ENCODE assay signal across 21 cellular contexts in the genomic region with DNA sequence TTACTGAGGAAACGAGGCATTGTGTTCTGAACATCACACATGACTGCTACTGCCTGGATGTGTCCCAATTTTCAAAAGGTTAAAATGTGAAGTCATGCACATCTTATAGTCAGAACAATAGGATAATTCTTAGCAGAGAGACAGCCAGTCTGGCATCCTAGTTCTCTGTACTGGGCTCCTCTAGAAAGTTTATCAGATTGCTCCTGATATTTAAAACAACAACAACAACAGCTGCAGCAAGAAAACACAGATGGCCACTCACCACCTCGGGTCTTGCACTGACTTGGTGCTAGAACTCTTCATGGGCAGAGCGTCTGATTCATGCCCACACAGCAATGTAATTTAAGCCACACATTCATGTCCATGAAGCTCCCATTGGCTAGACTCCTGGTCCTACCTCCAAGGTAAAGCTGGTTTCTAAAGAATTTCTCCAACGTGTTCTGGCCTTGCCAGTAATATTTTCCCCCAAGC. TPM values are rescaled to one million over a fixed set of nuclear protein-coding genes. Genes with fewer than 3 reads are reported as not detected.
DNase-seq lines count a peak whose midpoint lies in the region; ATAC-seq and TF ChIP-seq lines count a peak whose summit lies in the region.
"Had no signal": no experiment of that assay in that cellular context is flagged by ENCODE, and none has a peak within 500 bp of the region (broad histone marks: within the 10 kb centered on the region; RNA-seq: fewer than 3 reads in every experiment).

No MANE protein-coding gene starts in this region.

- peak; percentile 5 for DNase-seq in activated CD8-positive, alpha-beta memory T cell treated with anti-CD3 and anti-CD28 coated beads, Interleukin-2, amount 10 ng/mL, durations not matched to agents 7 days and 5 days
- DNase-seq in activated CD8-positive, alpha-beta memory T cell treated with anti-CD3 and anti-CD28 coated beads for 24 hours: no peak
- DNase-seq in cardiac fibroblast (ENCODE audit: low read depth in 2 of 2) (peak; percentile 61 to 79), left ventricle myocardium superior (no peak), gastrocnemius medialis (no peak), NCI-H1417 (lab: John Stamatoyannopoulos, UW) (no peak), HAP-1 (ENCODE audit: low spot score in 2 of 2) (no peak), NCI-H2107 (lab: John Stamatoyannopoulos, UW) (no peak)
- DNase-seq: activated CD4-positive, alpha-beta T cell treated with anti-CD3 and anti-CD28 coated beads, Interleukin-2, amount 50 U/mL, for 1 hour; activated naive CD4-positive, alpha-beta T cell treated with anti-CD3 and anti-CD28 coated beads for 36 hours; activated T-cell treated with anti-CD3 and anti-CD28 coated beads for 4 hours; endodermal cell; GOT3; NCI-H1694; NCI-H510A treated with DMSO at 0.1 percent for 48 hours; retina; SIG-M5; stimulated activated CD4-positive, alpha-beta T cell treated with anti-CD3 and anti-CD28 coated beads, Interleukin-15, amount 100 ng/mL, for 24 hours; testis had no signal

- CTCF ChIA-PET in activated CD8-positive, alpha-beta memory T cell treated with anti-CD3 and anti-CD28 coated beads, Interleukin-2, amount 10 ng/mL, durations not matched to agents 7 days and 5 days (lab: Charles Lee): no interaction called here

- intact Hi-C loops in left ventricle myocardium superior (cut with micrococcal nuclease): no loop called here
- intact Hi-C loops in gastrocnemius medialis (cut with DNase I; ENCODE audit: low total_unique reads): no loop called here

- H3K4me3 ChIP-seq in cardiac fibroblast (replicated peaks in 1 of 2; ENCODE audit: low read depth in 2 of 2, low read length in 2 of 2) (no peak overlapping the region), gastrocnemius medialis (no peak overlapping the region), HAP-1 (no peak overlapping the region)
- H3K4me3 ChIP-seq: BLaER1 treated with 17β-estradiol and CSF1 and Interleukin-3, amounts not matched to agents 10 nM and 100 nM; testis had no signal

- ATAC-seq in activated CD8-positive, alpha-beta memory T cell treated with anti-CD3 and anti-CD28 coated beads, Interleukin-2, amount 10 ng/mL, durations not matched to agents 7 days and 5 days: no peak
- ATAC-seq in left ventricle myocardium superior: peak; percentile 65
- ATAC-seq in gastrocnemius medialis: peak in 1 of 2 donors; percentile 47
- ATAC-seq: stimulated activated effector memory CD8-positive, alpha-beta T cell treated with anti-CD3 and anti-CD28 coated beads, Interleukin-12 subunit alpha, Interleukin-12 subunit beta, amount 100 ng/mL, for 72 hours had no signal

- no peaks in the 10 kb centered on the region for H3K9me3 ChIP-seq in gastrocnemius medialis
- H3K9me3 ChIP-seq in HAP-1: no peaks in the 10 kb centered on the region
- H3K9me3 ChIP-seq: testis had no signal

- no peak overlapping the region for H3K27ac Mint-ChIP-seq in activated CD8-positive, alpha-beta memory T cell treated with anti-CD3 and anti-CD28 coated beads, Interleukin-2, amount 10 ng/mL, durations not matched to agents 7 days and 5 days
- H3K27ac Mint-ChIP-seq: activated naive CD4-positive, alpha-beta T cell treated with anti-CD3 and anti-CD28 coated beads for 36 hours; endodermal cell; stimulated activated effector memory CD8-positive, alpha-beta T cell treated with anti-CD3 and anti-CD28 coated beads, Interleukin-12 subunit alpha, Interleukin-12 subunit beta, amount 100 ng/mL, for 72 hours had no signal

- TF ChIP-seq CTCF in cardiac fibroblast (IDR thresholded peaks at IDR 0.05; ENCODE audit: low read depth, low read length) (no peak), gastrocnemius medialis (IDR thresholded peaks at IDR 0.05 in 4 of 5, conservative IDR thresholded peaks at IDR 0.05 in 1 of 5) (no peak)

- H3K36me3 Mint-ChIP-seq in activated CD8-positive, alpha-beta memory T cell treated with anti-CD3 and anti-CD28 coated beads, Interleukin-2, amount 10 ng/mL, durations not matched to agents 7 days and 5 days: peaks cover 7% of the 10 kb centered on the region
- H3K36me3 Mint-ChIP-seq: stimulated activated effector memory CD8-positive, alpha-beta T cell treated with anti-CD3 and anti-CD28 coated beads, Interleukin-12 subunit alpha, Interleukin-12 subunit beta, amount 100 ng/mL, for 72 hours had no signal

- H3K4me1 ChIP-seq in gastrocnemius medialis (peaks cover 0 to 4% of the 10 kb centered on the region in 2 donors), HAP-1 (no peaks in the 10 kb centered on the region)
- H3K4me1 ChIP-seq: testis had no signal

- peak overlapping the region; percentile 9 to 70 (median 28) for H3K27ac ChIP-seq in gastrocnemius medialis
- H3K27ac ChIP-seq: BLaER1 treated with 17β-estradiol and CSF1 and Interleukin-3, amounts not matched to agents 10 nM and 100 nM; testis had no signal

- no peaks in the 10 kb centered on the region for H3K9me3 Mint-ChIP-seq in activated CD8-positive, alpha-beta memory T cell treated with anti-CD3 and anti-CD28 coated beads, Interleukin-2, amount 10 ng/mL, durations not matched to agents 7 days and 5 days (ENCODE audit: low read depth)
- H3K9me3 Mint-ChIP-seq: activated naive CD4-positive, alpha-beta T cell treated with anti-CD3 and anti-CD28 coated beads for 36 hours; stimulated activated effector memory CD8-positive, alpha-beta T cell treated with anti-CD3 and anti-CD28 coated beads, Interleukin-12 subunit alpha, Interleukin-12 subunit beta, amount 100 ng/mL, for 72 hours had no signal

- peaks cover 2% of the 10 kb centered on the region for H3K27me3 Mint-ChIP-seq in activated CD8-positive, alpha-beta memory T cell treated with anti-CD3 and anti-CD28 coated beads, Interleukin-2, amount 10 ng/mL, durations not matched to agents 7 days and 5 days

- in situ Hi-C loops in gastrocnemius medialis (cut with MboI; ENCODE audit: low sequenced_read_pairs in 4 of 4): no loop called here
- in situ Hi-C loops in HAP-1 (cut with MboI; ENCODE audit: low sequenced_read_pairs): no loop called here

- no peak for TF ChIP-seq POLR2A in gastrocnemius medialis (IDR thresholded peaks at IDR 0.05)

- no peaks in the 10 kb centered on the region for H3K27me3 ChIP-seq in gastrocnemius medialis
- no peaks in the 10 kb centered on the region; the same call in 1 of the 2 replicates for H3K27me3 ChIP-seq in HAP-1 (ENCODE audit: low read depth)
- H3K27me3 ChIP-seq: BLaER1 treated with 17β-estradiol and CSF1 and Interleukin-3, amounts not matched to agents 10 nM and 100 nM; testis had no signal

- H3K4me3 Mint-ChIP-seq in activated CD8-positive, alpha-beta memory T cell treated with anti-CD3 and anti-CD28 coated beads, Interleukin-2, amount 10 ng/mL, durations not matched to agents 7 days and 5 days: no peak overlapping the region
- H3K4me3 Mint-ChIP-seq: activated naive CD4-positive, alpha-beta T cell treated with anti-CD3 and anti-CD28 coated beads for 36 hours; endodermal cell; stimulated activated effector memory CD8-positive, alpha-beta T cell treated with anti-CD3 and anti-CD28 coated beads, Interleukin-12 subunit alpha, Interleukin-12 subunit beta, amount 100 ng/mL, for 72 hours had no signal

- H3K4me1 Mint-ChIP-seq in activated CD8-positive, alpha-beta memory T cell treated with anti-CD3 and anti-CD28 coated beads, Interleukin-2, amount 10 ng/mL, durations not matched to agents 7 days and 5 days: no peaks in the 10 kb centered on the region
- H3K4me1 Mint-ChIP-seq: stimulated activated effector memory CD8-positive, alpha-beta T cell treated with anti-CD3 and anti-CD28 coated beads, Interleukin-12 subunit alpha, Interleukin-12 subunit beta, amount 100 ng/mL, for 72 hours had no signal

- H3K36me3 ChIP-seq in gastrocnemius medialis (no peaks in the 10 kb centered on the region), HAP-1 (replicated peaks) (no peaks in the 10 kb centered on the region)
- H3K36me3 ChIP-seq: BLaER1 treated with 17β-estradiol and CSF1 and Interleukin-3, amounts not matched to agents 10 nM and 100 nM had no signal

RNA-seq across cellular contexts. Expression of a gene that starts 33.3 kb away (rescaled TPM):
- 1 to 10 TPM; 1.4 to 3.8 TPM for total RNA-seq in activated CD8-positive, alpha-beta memory T cell treated with anti-CD3 and anti-CD28 coated beads, Interleukin-2, amount 10 ng/mL, durations not matched to agents 7 days and 5 days
- 7.1 TPM for total RNA-seq in left ventricle myocardium superior
- under 1 TPM; 0.19 to 0.89 (median 0.62) TPM for total RNA-seq in gastrocnemius medialis

Comparison
In these comparisons a context has a peak if more than half of its experiments do, and no peak if none do; other contexts are left out.
1. DNase-seq: peak in activated CD8-positive, alpha-beta memory T cell treated with anti-CD3 and anti-CD28 coated beads, Interleukin-2, amount 10 ng/mL, durations not matched to agents 7 days and 5 days (single experiment) and cardiac fibroblast (2 of 2); none in activated CD8-positive, alpha-beta memory T cell treated with anti-CD3 and anti-CD28 coated beads for 24 hours (single experiment), left ventricle myocardium superior (single experiment), gastrocnemius medialis (0 of 2), NCI-H1417 (0 of 3), HAP-1 (0 of 2) and NCI-H2107 (single experiment).